ENCODE assay signal across 24 cellular contexts in the genomic region with DNA sequence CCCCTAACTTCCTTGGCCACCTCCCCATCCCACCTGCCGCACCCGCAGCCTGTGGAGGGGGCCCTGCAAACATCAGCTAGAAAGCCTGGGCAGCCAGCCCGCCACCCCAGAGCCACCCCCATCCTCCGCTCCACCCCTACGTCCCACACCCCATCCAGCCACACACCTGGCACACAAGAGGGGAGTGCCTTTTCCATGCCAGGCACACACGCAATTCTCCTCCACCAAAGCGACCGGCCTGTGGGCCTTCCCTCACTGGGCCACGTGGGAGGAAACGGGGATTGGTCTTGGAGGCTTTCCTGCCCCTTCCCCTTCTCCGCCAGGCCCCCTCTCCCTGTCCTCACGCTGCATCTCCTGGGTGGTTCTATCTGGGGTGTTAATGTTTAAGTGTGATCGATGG.
"Had no signal": no experiment of that assay in that cellular context is flagged by ENCODE, and none has a peak within 500 bp of the region (broad histone marks: within the 10 kb centered on the region; RNA-seq: fewer than 3 reads in every experiment).

No MANE protein-coding gene starts in this region.

- H3K36me3 ChIP-seq: heart right ventricle, left ventricle myocardium inferior, neutrophil, prostate gland, tibial nerve, vagina had no signal

- H3K4me2 ChIP-seq: hepatocyte, smooth muscle cell had no signal

- H3K9me3 Mint-ChIP-seq: natural killer cell treated with Interleukin-12 subunit alpha and Interleukin-12 subunit beta and Interleukin-15 and Interleukin-18, amount 100 ng/mL, for 72 hours; stimulated activated memory B cell treated with anti-CD40 and anti-IgM and Interleukin-4, amounts not matched to agents 10 μg/mL and 1 μg/mL and 100 μg/mL, for 72 hours; stimulated activated naive CD8-positive, alpha-beta T cell treated with anti-CD3 and anti-CD28 coated beads, Interleukin-15, amount 100 ng/mL, for 72 hours; type B pancreatic cell had no signal

- H2AFZ ChIP-seq: hepatocyte had no signal

- H3K36me3 Mint-ChIP-seq: naive thymus-derived CD4-positive, alpha-beta T cell; stimulated activated memory B cell treated with anti-CD40 and anti-IgM and Interleukin-4, amounts not matched to agents 10 μg/mL and 1 μg/mL and 100 μg/mL, for 72 hours; type B pancreatic cell had no signal

- DNase-seq: islet precursor cell; midbrain; mucosa of descending colon; naive thymus-derived CD4-positive, alpha-beta T cell; occipital lobe; retina; stimulated activated CD4-positive, alpha-beta T cell treated with anti-CD3 and anti-CD28 coated beads, Interleukin-1b, Interleukin-23, amount 100 ng/mL, for 48 hours; stimulated activated CD4-positive, alpha-beta T cell treated with anti-CD3 and anti-CD28 coated beads, Interleukin-2, amount 100 ng/mL, for 48 hours; stimulated activated CD4-positive, alpha-beta T cell treated with anti-CD3 and anti-CD28 coated beads, Interleukin-4, amount 100 ng/mL, for 4 hours; stimulated activated CD8-positive, alpha-beta memory T cell treated with anti-CD3 and anti-CD28 coated beads, Interleukin-4, amount 100 ng/mL, for 48 hours; stimulated activated naive CD4-positive, alpha-beta T cell treated with Interleukin-2 at 50 U/mL for 16 hours; stimulated activated naive CD8-positive, alpha-beta T cell treated with anti-CD3 and anti-CD28 coated beads, Interleukin-15, amount 100 ng/mL, for 72 hours had no signal

- H3K4me1 Mint-ChIP-seq: stimulated activated naive CD8-positive, alpha-beta T cell treated with anti-CD3 and anti-CD28 coated beads, Interleukin-15, amount 100 ng/mL, for 72 hours had no signal

- H3K9me3 ChIP-seq: left ventricle myocardium inferior, mucosa of descending colon, neutrophil, prostate gland, tibial nerve, vagina had no signal

- H3K27ac Mint-ChIP-seq: memory B cell; naive thymus-derived CD4-positive, alpha-beta T cell; natural killer cell treated with Interleukin-12 subunit alpha and Interleukin-12 subunit beta and Interleukin-15 and Interleukin-18, amount 100 ng/mL, for 72 hours; stimulated activated memory B cell treated with anti-CD40 and anti-IgM and Interleukin-4, amounts not matched to agents 10 μg/mL and 1 μg/mL and 100 μg/mL, for 72 hours; stimulated activated naive CD8-positive, alpha-beta T cell treated with anti-CD3 and anti-CD28 coated beads, Interleukin-15, amount 100 ng/mL, for 72 hours had no signal

- H3K4me3 Mint-ChIP-seq: memory B cell; naive thymus-derived CD4-positive, alpha-beta T cell; natural killer cell treated with Interleukin-12 subunit alpha and Interleukin-12 subunit beta and Interleukin-15 and Interleukin-18, amount 100 ng/mL, for 72 hours; stimulated activated memory B cell treated with anti-CD40 and anti-IgM and Interleukin-4, amounts not matched to agents 10 μg/mL and 1 μg/mL and 100 μg/mL, for 72 hours; stimulated activated naive CD8-positive, alpha-beta T cell treated with anti-CD3 and anti-CD28 coated beads, Interleukin-15, amount 100 ng/mL, for 72 hours; type B pancreatic cell had no signal

- H3K27ac ChIP-seq: heart right ventricle, hepatocyte, left ventricle myocardium inferior, neutrophil, prostate gland, tibial nerve, vagina had no signal

- H3K27me3 ChIP-seq: vagina had no signal

- H3K4me3 ChIP-seq: heart right ventricle, hepatocyte, left ventricle myocardium inferior, mucosa of descending colon, prostate gland, smooth muscle cell, tibial nerve, vagina had no signal

- ATAC-seq: mucosa of descending colon; naive thymus-derived CD4-positive, alpha-beta T cell; natural killer cell treated with Interleukin-12 subunit alpha and Interleukin-12 subunit beta and Interleukin-15 and Interleukin-18, amount 100 ng/mL, for 72 hours; stimulated activated memory B cell treated with anti-CD40 and anti-IgM and Interleukin-4, amounts not matched to agents 10 μg/mL and 1 μg/mL and 100 μg/mL, for 72 hours; stimulated activated naive CD8-positive, alpha-beta T cell treated with anti-CD3 and anti-CD28 coated beads, Interleukin-15, amount 100 ng/mL, for 72 hours had no signal
